Comparison of ENCODE assay signal across 6 cellular contexts in the genomic region with DNA sequence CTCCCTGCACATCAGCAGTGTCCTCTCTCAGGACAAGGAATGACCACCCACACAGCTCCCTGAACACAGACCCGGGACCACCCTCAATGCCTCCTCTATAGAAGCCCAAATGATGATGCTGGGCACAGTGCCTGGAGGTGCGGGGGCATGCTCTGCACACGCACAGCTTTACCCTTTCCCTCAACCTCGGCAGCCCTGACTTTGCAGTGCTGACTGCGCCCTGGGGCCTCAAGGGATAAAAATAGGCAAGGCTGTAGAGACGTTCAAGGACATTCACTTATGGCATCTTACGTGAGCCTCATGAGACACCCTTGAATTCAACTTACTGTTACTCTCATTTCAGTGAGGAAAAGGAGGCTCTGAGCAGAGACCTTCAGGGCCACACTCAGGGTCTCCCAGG.
"Had no signal": no experiment of that assay in that cellular context is flagged by ENCODE, and none has a peak within 500 bp of the region (broad histone marks: within the 10 kb centered on the region; RNA-seq: fewer than 3 reads in every experiment).

No MANE protein-coding gene starts in this region.

- DNase-seq: H7, IMR-90 had no signal

- ATAC-seq: GM23338, HCT116, K562 had no signal

- H3K4me3 ChIP-seq: GM23338, HAP-1, K562 had no signal

- H3K36me3 ChIP-seq: HAP-1 had no signal

- H3K4me1 ChIP-seq: HAP-1 had no signal

- H3K9me3 ChIP-seq: HAP-1 had no signal
